In the genomic region with DNA sequence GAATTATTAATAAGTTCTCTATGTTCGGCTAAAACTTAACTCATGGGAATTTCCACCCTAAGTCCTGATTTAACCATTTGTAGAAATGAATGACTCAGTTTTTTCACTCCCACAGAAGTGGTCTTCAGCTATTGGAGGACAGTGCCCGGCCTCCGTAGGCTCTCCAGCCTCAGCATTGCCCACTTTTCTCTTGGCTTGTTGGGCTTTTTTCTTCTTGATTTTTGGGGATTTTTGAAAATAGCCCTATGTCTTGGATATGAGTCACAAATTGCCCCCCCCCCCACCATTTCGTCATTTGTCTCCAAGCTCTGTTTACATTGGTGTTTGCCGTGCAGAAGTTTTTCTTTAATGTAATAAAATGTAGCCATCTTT, we compare ENCODE assay signal across 13 cellular contexts.
A peak's percentile ranks its signal among the peaks of the same experiment; 100 is the strongest.
DNase-seq lines count a peak whose midpoint lies in the region; ATAC-seq and TF ChIP-seq lines count a peak whose summit lies in the region.
"Had no signal": no experiment of that assay in that cellular context is flagged by ENCODE, and none has a peak within 500 bp of the region (broad histone marks: within the 10 kb centered on the region; RNA-seq: fewer than 3 reads in every experiment).

No MANE protein-coding gene starts in this region.

- ATAC-seq in HG02970 (IDR thresholded peaks at IDR 0.05; ENCODE audit: low FRiP score, unreplicated experiment), result no peak
- no peak for ATAC-seq in GM18909 (IDR thresholded peaks at IDR 0.05; ENCODE audit: poor library complexity, unreplicated experiment)
- ATAC-seq in GM18498 (IDR thresholded peaks at IDR 0.05; ENCODE audit: unreplicated experiment), result no peak
- ATAC-seq: body of pancreas, GM23338 had no signal

- H3K9me3 ChIP-seq in CD8-positive, alpha-beta memory T cell (ENCODE audit: low read length), result no peaks in the 10 kb centered on the region
- H3K9me3 ChIP-seq: body of pancreas, tibial nerve had no signal

- peaks cover 14% of the 10 kb centered on the region for H3K4me1 ChIP-seq in CD8-positive, alpha-beta memory T cell (ENCODE audit: insufficient read depth, low read length)

- H3K4me1 Mint-ChIP-seq in CD8-positive, alpha-beta memory T cell, result peaks cover 45 to 70% (median 62%) of the 10 kb centered on the region in 3 donors
- H3K4me1 Mint-ChIP-seq in HFFc6 (ENCODE audit: low read depth), result peaks cover 42% of the 10 kb centered on the region

- no peak overlapping the region for H3K4me3 ChIP-seq in CD8-positive, alpha-beta memory T cell (ENCODE audit: low read length)
- H3K4me3 ChIP-seq: body of pancreas, GM23338, tibial nerve had no signal

- CTCF ChIA-PET in CD8-positive, alpha-beta memory T cell (lab: Charles Lee), result interaction anchor here (0.8 to 6.6 kb wide), 3 partner anchors 21 to 92 kb away, joined by 3 to 76 read pairs (median 34); partner anchors contain the start of gene PACS1

- peaks cover 0 to 1% of the 10 kb centered on the region in 2 donors for H3K27me3 Mint-ChIP-seq in CD8-positive, alpha-beta memory T cell
- peaks cover 1% of the 10 kb centered on the region; the same call in 1 of the 2 replicates for H3K27me3 Mint-ChIP-seq in HFFc6 (ENCODE audit: insufficient read depth)

- no peaks in the 10 kb centered on the region for H3K36me3 ChIP-seq in CD8-positive, alpha-beta memory T cell (ENCODE audit: insufficient read depth, low read length)
- H3K36me3 ChIP-seq: tibial nerve had no signal

- POLR2A ChIA-PET in CD8-positive, alpha-beta memory T cell (lab: Charles Lee), result no interaction called here

- H3K27ac Mint-ChIP-seq in CD8-positive, alpha-beta memory T cell, result peak overlapping the region in 7 of 8 donors; percentile 13 to 71 (median 50)
- H3K27ac Mint-ChIP-seq in HFFc6, result peak overlapping the region; percentile 81

- no peaks in the 10 kb centered on the region for H3K9me3 Mint-ChIP-seq in CD8-positive, alpha-beta memory T cell
- no peaks in the 10 kb centered on the region for H3K9me3 Mint-ChIP-seq in HFFc6
- H3K9me3 Mint-ChIP-seq: GM23338 had no signal

- no peak for DNase-seq in CD8-positive, alpha-beta memory T cell
- DNase-seq in HFFc6, result peak; percentile 7
- DNase-seq in amniotic epithelial cell (ENCODE audit: low read depth), result peak; percentile 74
- DNase-seq in lung microvascular endothelial cell (ENCODE audit: low read depth in 2 of 2), result peak; percentile 19 to 61
- DNase-seq in UCSD-AML1 (lab: John Stamatoyannopoulos, UW; ENCODE audit: unreplicated experiment), result no peak
- DNase-seq: DMS79, Kasumi-1 had no signal

- no peak overlapping the region for H3K4me3 Mint-ChIP-seq in CD8-positive, alpha-beta memory T cell
- peak overlapping the region; percentile 63; the same call in 1 of the 2 replicates for H3K4me3 Mint-ChIP-seq in HFFc6
- H3K4me3 Mint-ChIP-seq: GM23338 had no signal

- H3K27me3 ChIP-seq in CD8-positive, alpha-beta memory T cell (ENCODE audit: insufficient read depth, low read length, poor library complexity, severe bottlenecking), result no peaks in the 10 kb centered on the region
- H3K27me3 ChIP-seq: body of pancreas, tibial nerve had no signal

- H3K36me3 Mint-ChIP-seq in CD8-positive, alpha-beta memory T cell, result peaks cover 0 to 5% (median 0%) of the 10 kb centered on the region in 3 donors
- H3K36me3 Mint-ChIP-seq in HFFc6 (ENCODE audit: low read depth), result no peaks in the 10 kb centered on the region

- H3K27ac ChIP-seq in CD8-positive, alpha-beta memory T cell (ENCODE audit: low read depth, low read length), result no peak overlapping the region

- no peak for TF ChIP-seq CTCF in HFFc6 (IDR thresholded peaks at IDR 0.05)

Comparison
In these comparisons a context has a peak if more than half of its experiments do, and no peak if none do; other contexts are left out.
1. DNase-seq: peak in HFFc6 (single experiment), amniotic epithelial cell (single experiment) and lung microvascular endothelial cell (2 of 2); none in CD8-positive, alpha-beta memory T cell (0 of 5) and UCSD-AML1 (single experiment).